Comparison of ENCODE assay signal across 1 cellular context in the genomic region with DNA sequence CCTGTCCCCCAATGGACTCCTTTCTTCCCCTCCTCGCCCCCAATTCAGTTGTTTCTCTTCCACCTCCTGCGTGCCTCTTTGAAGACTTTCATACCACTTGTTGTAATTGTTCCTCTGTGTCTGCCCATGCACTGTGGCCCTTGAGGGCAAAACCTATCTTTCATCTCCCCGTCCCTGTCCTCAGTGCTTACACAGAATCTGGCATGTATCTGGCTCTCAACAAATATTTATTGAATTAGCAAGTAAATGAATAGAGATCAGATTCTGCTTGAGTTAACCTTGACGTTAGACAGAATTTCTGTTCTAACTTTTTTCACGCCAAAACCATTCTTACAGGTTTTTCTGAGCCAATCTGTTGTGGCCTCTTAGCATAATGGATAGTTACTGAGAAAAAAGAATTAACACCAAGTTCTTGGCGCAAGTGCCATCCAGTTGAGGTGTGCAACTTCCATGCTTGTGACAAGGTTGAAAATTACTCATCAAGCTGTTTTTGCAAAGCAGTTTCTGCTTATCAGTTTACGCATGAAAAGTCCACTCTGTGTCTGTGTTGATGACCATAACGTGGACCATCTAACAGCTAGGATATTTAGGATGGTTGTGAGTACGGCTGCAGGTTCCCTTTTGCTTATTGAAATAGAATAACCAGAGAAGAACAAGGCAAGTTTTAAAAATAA.
TF ChIP-seq lines count a peak whose summit lies in the region.

No MANE protein-coding gene starts in this region.

TF ChIP-seq in SK-N-SH treated with all-trans-retinoic acid at 6 μM for 48 hours, 23 proteins besides CTCF, POLR2A, EP300 and RAD21 (continued from another document):
- TF ChIP-seq, protein P1, sequence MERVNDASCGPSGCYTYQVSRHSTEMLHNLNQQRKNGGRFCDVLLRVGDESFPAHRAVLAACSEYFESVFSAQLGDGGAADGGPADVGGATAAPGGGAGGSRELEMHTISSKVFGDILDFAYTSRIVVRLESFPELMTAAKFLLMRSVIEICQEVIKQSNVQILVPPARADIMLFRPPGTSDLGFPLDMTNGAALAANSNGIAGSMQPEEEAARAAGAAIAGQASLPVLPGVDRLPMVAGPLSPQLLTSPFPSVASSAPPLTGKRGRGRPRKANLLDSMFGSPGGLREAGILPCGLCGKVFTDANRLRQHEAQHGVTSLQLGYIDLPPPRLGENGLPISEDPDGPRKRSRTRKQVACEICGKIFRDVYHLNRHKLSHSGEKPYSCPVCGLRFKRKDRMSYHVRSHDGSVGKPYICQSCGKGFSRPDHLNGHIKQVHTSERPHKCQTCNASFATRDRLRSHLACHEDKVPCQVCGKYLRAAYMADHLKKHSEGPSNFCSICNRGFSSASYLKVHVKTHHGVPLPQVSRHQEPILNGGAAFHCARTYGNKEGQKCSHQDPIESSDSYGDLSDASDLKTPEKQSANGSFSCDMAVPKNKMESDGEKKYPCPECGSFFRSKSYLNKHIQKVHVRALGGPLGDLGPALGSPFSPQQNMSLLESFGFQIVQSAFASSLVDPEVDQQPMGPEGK (CRISPR knock-in tag; IDR thresholded peaks at IDR 0.05; ENCODE audit: borderline replicate concordance) = no peak
- TF ChIP-seq CSDC2 (CRISPR knock-in tag; IDR thresholded peaks at IDR 0.05) (no peak), ZC3H10 (CRISPR knock-in tag; IDR thresholded peaks at IDR 0.05) (no peak), ZNF70 (CRISPR knock-in tag; IDR thresholded peaks at IDR 0.05) (no peak)
